Comparison of ENCODE assay signal across 18 cellular contexts in the genomic region with DNA sequence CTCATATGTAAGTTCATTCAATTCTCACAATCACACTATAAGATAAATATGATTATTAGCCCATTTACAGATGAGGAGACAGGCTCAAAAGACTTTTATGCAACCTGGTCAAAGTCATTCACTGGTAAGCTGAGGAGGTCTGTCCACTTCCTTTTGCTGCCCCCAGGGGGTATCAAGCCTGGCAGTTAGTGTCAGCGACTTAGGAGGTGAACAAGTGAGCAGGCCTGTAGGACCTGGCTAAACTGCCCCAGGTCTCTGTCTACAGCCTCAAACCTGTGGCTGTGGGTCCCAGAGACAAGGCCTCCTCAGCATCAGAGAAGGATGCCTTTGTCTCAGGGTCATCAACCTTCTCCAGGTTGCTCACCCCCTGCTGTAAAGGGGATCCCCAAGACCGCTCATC. TPM values are rescaled to one million over a fixed set of nuclear protein-coding genes. Genes with fewer than 3 reads are reported as not detected.
A peak's percentile ranks its signal among the peaks of the same experiment; 100 is the strongest.
DNase-seq lines count a peak whose midpoint lies in the region; ATAC-seq, FAIRE-seq and TF ChIP-seq lines count a peak whose summit lies in the region.
"Had no signal": no experiment of that assay in that cellular context is flagged by ENCODE, and none has a peak within 500 bp of the region (broad histone marks: within the 10 kb centered on the region; RNA-seq: fewer than 3 reads in every experiment).

No MANE protein-coding gene starts in this region.

- no peak overlapping the region for H2BK120ac ChIP-seq in IMR-90 (ENCODE audit: low read depth, low read length)

- H3K4me3 ChIP-seq in A549 (no peak overlapping the region), IMR-90 (ENCODE audit: insufficient read depth, low read depth, low read length) (no peak overlapping the region), astrocyte (ENCODE audit: insufficient read depth, low read depth, low read length) (no peak overlapping the region), fibroblast of mammary gland (ENCODE audit: control insufficient read depth, low read depth, low read length) (no peak overlapping the region)
- H3K4me3 ChIP-seq: HAP-1 had no signal

- peaks cover 79% of the 10 kb centered on the region for H3K36me3 Mint-ChIP-seq in astrocyte (ENCODE audit: low read depth, unreplicated experiment)

- no peak overlapping the region for H3K23ac ChIP-seq in IMR-90 (ENCODE audit: low read depth, low read length)

- peaks cover 59 to 88% of the 10 kb centered on the region in 2 experiments for H3K79me1 ChIP-seq in IMR-90 (ENCODE audit: low read depth in 1 of 2, low read length in 2 of 2)

- TF ChIP-seq EP300 in A549 (IDR thresholded peaks at IDR 0.05) = no peak

- H3K27ac ChIP-seq in A549 (peak overlapping the region; percentile 49 to 77), IMR-90 (ENCODE audit: insufficient read depth, low read length) (peak overlapping the region; percentile 12), astrocyte (ENCODE audit: low read depth, low read length) (peak overlapping the region; percentile 69)
- H3K27ac ChIP-seq: C4-2B, HL-60 had no signal

- H3K79me2 ChIP-seq in astrocyte (ENCODE audit: insufficient read depth, low read length) = peaks cover 80% of the 10 kb centered on the region

- no peaks in the 10 kb centered on the region for H3K27me3 ChIP-seq in IMR-90 (ENCODE audit: control insufficient read depth, insufficient read depth, low read length)
- H3K27me3 ChIP-seq in astrocyte (ENCODE audit: insufficient read depth, low read length) = no peaks in the 10 kb centered on the region

- WGBS in A549 (ENCODE audit: missing lambda C conversion rate) = 70% methylated on average over 2 of the region's 2 CpGs
- no CpG with 5 or more reads among the region's 2 CpGs for WGBS in IMR-90 (ENCODE audit: extremely low coverage in 2 of 2, insufficient read length in 1 of 2), 2 experiments

- peak; percentile 6 to 21; a peak in 3 of 6 replicates for ATAC-seq in A549
- ATAC-seq in IMR-90 (ENCODE audit: low read depth) = no peak
- ATAC-seq in GM19463 (IDR thresholded peaks at IDR 0.05; ENCODE audit: unreplicated experiment) = no peak

- H3K36me3 ChIP-seq in IMR-90 (ENCODE audit: control insufficient read depth, insufficient read depth, low read length) (peaks cover 88% of the 10 kb centered on the region), astrocyte (ENCODE audit: insufficient read depth, low read length) (peaks cover 56% of the 10 kb centered on the region)
- H3K36me3 ChIP-seq: HAP-1 had no signal

- no peak overlapping the region for H3K27ac Mint-ChIP-seq in astrocyte (ENCODE audit: unreplicated experiment)

- no peak overlapping the region for H3K18ac ChIP-seq in IMR-90 (ENCODE audit: low read depth, low read length)

- in situ Hi-C loops in IMR-90 (cut with MboI; ENCODE audit: low sequenced_read_pairs) = no loop called here

- 0 out of 2 replicates have a peak overlapping the region, but pooled peaks have one; percentile 3 for H2AK5ac ChIP-seq in IMR-90 (ENCODE audit: low read depth, low read length)

- H3K4me1 ChIP-seq in A549 = peaks cover 96% of the 10 kb centered on the region
- H3K4me1 ChIP-seq in IMR-90 (ENCODE audit: control insufficient read depth, insufficient read depth, low read length) = peaks cover 8% of the 10 kb centered on the region; the same call in 1 of the 2 replicates
- H3K4me1 ChIP-seq in astrocyte (ENCODE audit: insufficient read depth, low read length) = peaks cover 78% of the 10 kb centered on the region
- H3K4me1 ChIP-seq: HAP-1 had no signal

- peak overlapping the region; percentile 39; the same call in 2 of the 3 replicates for H3K4me2 ChIP-seq in A549
- H3K4me2 ChIP-seq in IMR-90 (ENCODE audit: low read depth, low read length) = no peak overlapping the region
- H3K4me2 ChIP-seq in astrocyte (ENCODE audit: low read length) = no peak overlapping the region

- POLR2A ChIA-PET in A549 (lab: Yijun Ruan, JAX) (interaction anchor here (1.0 to 1.9 kb wide), 4 partner anchors 17 to 62 kb away, joined by 3 to 8 read pairs (median 4); no protein-coding TSS in a partner anchor), IMR-90 (lab: Charles Lee; ENCODE audit: unreplicated experiment) (interaction anchor here (0.6 kb wide), 1 partner anchor 102 kb away, joined by 6 read pairs; no protein-coding TSS in a partner anchor)

- no peak overlapping the region for H4K5ac ChIP-seq in IMR-90 (ENCODE audit: low read depth, low read length)

- 0 out of 5 replicates have a peak, but pooled peaks of 1 of the 2 experiments have one; percentile 15 for TF ChIP-seq RAD21 in A549 (conservative IDR thresholded peaks at IDR 0.05 in 1 of 2, IDR thresholded peaks at IDR 0.05 in 1 of 2)
- no peak for TF ChIP-seq RAD21 in IMR-90 (IDR thresholded peaks at IDR 0.05; ENCODE audit: low read length)

- intact Hi-C loops in IMR-90 (cut with micrococcal nuclease) = no loop called here

- H3K9me3 Mint-ChIP-seq in astrocyte (ENCODE audit: unreplicated experiment) = peaks cover 14% of the 10 kb centered on the region

- H3K9me3 ChIP-seq in A549 (no peaks in the 10 kb centered on the region), IMR-90 (ENCODE audit: control insufficient read depth, insufficient read depth, low read length) (peaks cover 12% of the 10 kb centered on the region), astrocyte (ENCODE audit: insufficient read depth, low read depth, low read length) (no peaks in the 10 kb centered on the region)
- H3K9me3 ChIP-seq: HAP-1 had no signal

- BruUV-seq in IMR-90 (replicated peaks; lab: Mats Ljungman, UMichigan) = no TSS peak

- no peak overlapping the region for H2AK9ac ChIP-seq in IMR-90 (replicated peaks; ENCODE audit: low read depth, low read length, poor library complexity)

- no peak overlapping the region for H2BK15ac ChIP-seq in IMR-90 (ENCODE audit: low read depth, low read length)

- TF ChIP-seq POLR2A in A549 (IDR thresholded peaks at IDR 0.05; ENCODE audit: low read length) = no peak
- no peak; the same call in 1 of the 2 replicates for TF ChIP-seq POLR2A in IMR-90 (IDR thresholded peaks at IDR 0.05; ENCODE audit: low read depth, low read length)

- FAIRE-seq in A549 (lab: Jason Lieb, UNC) = no peak
- no peak for FAIRE-seq in astrocyte (lab: Jason Lieb, UNC)
- FAIRE-seq: RCC 7860 had no signal

- CTCF ChIA-PET in A549 (lab: Yijun Ruan, JAX) (interaction anchor here (1.1 to 3.5 kb wide), 5 partner anchors 11 to 94 kb away, joined by 3 to 15 read pairs (median 5); a partner anchor contains a TSS), IMR-90 (lab: Yijun Ruan, JAX) (no interaction called here)

- no peak overlapping the region for H3K9ac ChIP-seq in IMR-90 (ENCODE audit: low read depth, low read length)
- H3K9ac ChIP-seq in astrocyte (ENCODE audit: low read length) = peak overlapping the region; percentile 58

- H2BK5ac ChIP-seq in IMR-90 (ENCODE audit: low read depth, low read length, poor library complexity, severe bottlenecking) = no peak overlapping the region

- H2AFZ ChIP-seq in IMR-90 (replicated peaks; ENCODE audit: low read length, poor library complexity) (no peak overlapping the region), astrocyte (ENCODE audit: low read depth, low read length) (no peak overlapping the region)

- DNase-seq in A549 (ENCODE audit: low read depth in 1 of 2, low spot score in 1 of 2) (no peak), IMR-90 (no peak), astrocyte (ENCODE audit: low read depth) (no peak), fibroblast of mammary gland (ENCODE audit: low read depth) (no peak), hypothalamus (lab: John Stamatoyannopoulos, UW) (no peak), NCI-H2196 treated with DMSO at 0.1 percent for 48 hours (lab: John Stamatoyannopoulos, UW; ENCODE audit: unreplicated experiment) (no peak)
- no peak for DNase-seq in activated naive CD4-positive, alpha-beta T cell treated with anti-CD3 and anti-CD28 coated beads, Interleukin-2, amount 50 U/mL, for 16 hours
- DNase-seq: DMS 273 treated with DMSO at 0.1 percent for 48 hours, NCI-H1092, NCI-H146, NCI-H2081, NCI-H524, SHP77 treated with DMSO at 0.1 percent for 48 hours had no signal

- H4K20me1 ChIP-seq in IMR-90 (ENCODE audit: insufficient read depth, low read length) = peaks cover 43% of the 10 kb centered on the region
- peaks cover 58% of the 10 kb centered on the region for H4K20me1 ChIP-seq in astrocyte (ENCODE audit: insufficient read depth, low read length)

- TF ChIP-seq CTCF in A549 (IDR thresholded peaks at IDR 0.05) (no peak), IMR-90 (conservative IDR thresholded peaks at IDR 0.05; ENCODE audit: low read depth, low read length) (no peak), astrocyte (IDR thresholded peaks at IDR 0.05; ENCODE audit: insufficient read depth, low read depth, low read length) (no peak), fibroblast of mammary gland (conservative IDR thresholded peaks at IDR 0.05; ENCODE audit: control insufficient read depth, insufficient read depth, low read depth, low read length) (peak; percentile 7)

- no peak overlapping the region for H4K91ac ChIP-seq in IMR-90 (ENCODE audit: insufficient read depth, low read depth, low read length)

- dilution Hi-C loops in IMR-90 (cut with HindIII; ENCODE audit: low sequenced_read_pairs, unreplicated experiment) = no loop called here

- 0 out of 2 replicates have a peak overlapping the region, but pooled peaks have one; percentile 35 for H3K14ac ChIP-seq in IMR-90 (replicated peaks; ENCODE audit: low read depth, low read length)

- no peak overlapping the region for H3K4me3 Mint-ChIP-seq in astrocyte (ENCODE audit: unreplicated experiment)

- H3K27me3 Mint-ChIP-seq in astrocyte (ENCODE audit: low read depth, unreplicated experiment) = no peaks in the 10 kb centered on the region

- H4K8ac ChIP-seq in IMR-90 (ENCODE audit: low read depth in 2 of 2, low read length in 2 of 2) = no peak overlapping the region

- no peak overlapping the region for H2BK20ac ChIP-seq in IMR-90 (ENCODE audit: low read depth, low read length)

- H3K4me1 Mint-ChIP-seq in astrocyte (ENCODE audit: low read depth, unreplicated experiment) = peaks cover 53% of the 10 kb centered on the region

- H3K4ac ChIP-seq in IMR-90 (ENCODE audit: low read depth, low read length) = peak overlapping the region; percentile 15; the same call in 1 of the 2 replicates

- H3K9me1 ChIP-seq in IMR-90 (ENCODE audit: insufficient read depth, low read length) = peaks cover 32% of the 10 kb centered on the region

- H3K56ac ChIP-seq in IMR-90 (ENCODE audit: extremely low read depth, insufficient read depth, low read length) = no peak overlapping the region

TF ChIP-seq in A549, 52 proteins besides CTCF, POLR2A, EP300 and RAD21 (continues in another document):
- peak; percentile 62; the same call in 1 of the 2 replicates for TF ChIP-seq TP53 (CRISPR knock-in tag; IDR thresholded peaks at IDR 0.05)

RNA-seq across cellular contexts. Expression of a gene that starts 10.4 kb away (rescaled TPM):
- 1,135 and 1,466 TPM in 2 replicates for polyA plus RNA-seq in A549 (2011; rRNA removed)
- 661 and 843 TPM in 2 replicates for polyA plus RNA-seq in A549 (2012; cell fraction: cytosol; rRNA removed)
- polyA plus RNA-seq in A549 (2012; cell fraction: nucleus; rRNA removed) = 1,811 and 1,913 TPM in 2 replicates
- 1,411 to 1,859 TPM (median 1,765 TPM) in 3 replicates for polyA plus RNA-seq in A549 (2017; fragmentation: RNase III; extraction: RNeasy Plus Mini Kit Qiagen cat#74134 plus additional on column Dnase treatment)
- 1,411 and 1,484 TPM in 2 replicates for polyA minus RNA-seq in A549 (2011; rRNA and poly(A)+ RNA removed)
- total RNA-seq in IMR-90 (2012; rRNA removed) = 483 and 618 TPM in 2 replicates
- polyA plus RNA-seq in IMR-90 (2012; rRNA removed) = 1,362 and 1,551 TPM in 2 replicates
- 790 and 1,298 TPM in 2 replicates for polyA plus RNA-seq in IMR-90 (2012; cell fraction: cytosol; rRNA removed)
- 1,060 and 1,205 TPM in 2 replicates for polyA plus RNA-seq in IMR-90 (2012; cell fraction: nucleus; rRNA removed; ENCODE audit: low replicate concordance)
- total RNA-seq in astrocyte = 1,145 and 1,862 TPM in 2 replicates

Comparison
In these comparisons a context has a peak if more than half of its experiments do, and no peak if none do; other contexts are left out.
1. ATAC-seq: peak in A549 (2 of 2); none in IMR-90 (single experiment) and GM19463 (single experiment).
2. H3K27ac ChIP-seq: peak in every context shown above with its lines; median percentile 69 in astrocyte; 63 in A549; 12 in IMR-90.